Comparison of ENCODE assay signal across 8 cellular contexts in genomic region chr19:4969772-4970531, GRCh38. TPM values are rescaled to one million over a fixed set of nuclear protein-coding genes. Genes with fewer than 3 reads are reported as not detected.
DNase-seq lines count a peak whose midpoint lies in the region; ATAC-seq and TF ChIP-seq lines count a peak whose summit lies in the region.

No MANE protein-coding gene starts in this region.

- H3K27me3 Mint-ChIP-seq in natural killer cell treated with Interleukin-12 subunit alpha and Interleukin-12 subunit beta and Interleukin-15 and Interleukin-18, amount 100 ng/mL, for 72 hours: no peaks in the 10 kb centered on the region

- H3K27ac Mint-ChIP-seq in natural killer cell treated with Interleukin-12 subunit alpha and Interleukin-12 subunit beta and Interleukin-15 and Interleukin-18, amount 100 ng/mL, for 72 hours: peak overlapping the region; percentile 76 to 94

- ATAC-seq in natural killer cell treated with Interleukin-12 subunit alpha and Interleukin-12 subunit beta and Interleukin-15 and Interleukin-18, amount 100 ng/mL, for 72 hours: no peak
- no peak for ATAC-seq in GM21447 (IDR thresholded peaks at IDR 0.05; ENCODE audit: unreplicated experiment)

- H3K4me3 ChIP-seq in right atrium auricular region (peak overlapping the region; percentile 61 to 71), duodenal mucosa (ENCODE audit: low read depth in 1 of 2, low read length in 2 of 2) (peak overlapping the region; percentile 70 to 75)

- TF ChIP-seq CTCF in right atrium auricular region (IDR thresholded peaks at IDR 0.05): no peak

- peak overlapping the region; percentile 96 for H3K4me3 Mint-ChIP-seq in natural killer cell treated with Interleukin-12 subunit alpha and Interleukin-12 subunit beta and Interleukin-15 and Interleukin-18, amount 100 ng/mL, for 72 hours

- no peaks in the 10 kb centered on the region for H3K36me3 ChIP-seq in right atrium auricular region
- H3K36me3 ChIP-seq in duodenal mucosa (ENCODE audit: control insufficient read depth in 1 of 2, insufficient read depth in 2 of 2, low read length in 2 of 2): no peaks in the 10 kb centered on the region

- no peaks in the 10 kb centered on the region for H3K36me3 Mint-ChIP-seq in natural killer cell treated with Interleukin-12 subunit alpha and Interleukin-12 subunit beta and Interleukin-15 and Interleukin-18, amount 100 ng/mL, for 72 hours

- H3K4me1 Mint-ChIP-seq in natural killer cell treated with Interleukin-12 subunit alpha and Interleukin-12 subunit beta and Interleukin-15 and Interleukin-18, amount 100 ng/mL, for 72 hours (ENCODE audit: low read depth in 2 of 2): peaks cover 32% of the 10 kb centered on the region in 2 donors

- H3K9me3 ChIP-seq in right atrium auricular region (no peaks in the 10 kb centered on the region), duodenal mucosa (ENCODE audit: control insufficient read depth in 1 of 2, low read length in 2 of 2) (no peaks in the 10 kb centered on the region)

- peak overlapping the region; percentile 69 to 82 for H3K27ac ChIP-seq in right atrium auricular region
- no peak overlapping the region for H3K27ac ChIP-seq in duodenal mucosa (ENCODE audit: low read depth, low read length)

- H3K4me1 ChIP-seq in right atrium auricular region: peaks cover 0 to 52% of the 10 kb centered on the region in 2 donors
- H3K4me1 ChIP-seq in duodenal mucosa (ENCODE audit: control insufficient read depth in 1 of 2, insufficient read depth in 2 of 2, low read length in 2 of 2): peaks cover 37 to 38% of the 10 kb centered on the region in 2 donors

- DNase-seq in right atrium auricular region (ENCODE audit: low spot score) (no peak), cardiac septum (ENCODE audit: low spot score) (no peak), RPMI8226 (peak; percentile 64), NCI-H1105 (lab: John Stamatoyannopoulos, UW) (no peak), SK-N-DZ (ENCODE audit: low spot score) (no peak)
- DNase-seq in natural killer cell treated with Interleukin-12 subunit alpha and Interleukin-12 subunit beta and Interleukin-15 and Interleukin-18, amount 100 ng/mL, for 72 hours (ENCODE audit: low spot score): peak; percentile 62

- H3K27me3 ChIP-seq in right atrium auricular region (no peaks in the 10 kb centered on the region), duodenal mucosa (ENCODE audit: control insufficient read depth in 1 of 2, insufficient read depth in 2 of 2, low read length in 2 of 2) (no peaks in the 10 kb centered on the region)

- intact Hi-C loops in cardiac septum (cut with DNase I): loop anchor here (5.0 kb wide), 2 partner anchors 62 to 103 kb away; partner anchors contain the start of gene PLIN3

- no peaks in the 10 kb centered on the region for H3K9me3 Mint-ChIP-seq in natural killer cell treated with Interleukin-12 subunit alpha and Interleukin-12 subunit beta and Interleukin-15 and Interleukin-18, amount 100 ng/mL, for 72 hours

- H3K9ac ChIP-seq in duodenal mucosa (ENCODE audit: low read depth in 1 of 2, low read length in 2 of 2): peak overlapping the region; percentile 58 to 66

RNA-seq across cellular contexts. Expression of gene KDM4B, which starts 1.0 kb away (rescaled TPM):
- total RNA-seq in right atrium auricular region (10 to 100 TPM; 17.6 to 26.0 TPM), cardiac septum (27.6 TPM)
- 10 to 100 TPM; 57.0 to 63.1 TPM for total RNA-seq in natural killer cell treated with Interleukin-12 subunit alpha and Interleukin-12 subunit beta and Interleukin-15 and Interleukin-18, amount 100 ng/mL, for 72 hours
- polyA plus RNA-seq in SK-N-DZ (2014; cell fraction: cytosol; rRNA removed): 7.0 and 7.5 TPM in 2 replicates
- polyA plus RNA-seq in SK-N-DZ (2014; cell fraction: nucleus; rRNA removed): 8.3 and 11.3 TPM in 2 replicates

Comparison
In these comparisons a context has a peak if more than half of its experiments do, and no peak if none do; other contexts are left out.
1. DNase-seq: peak in RPMI8226 (single experiment) and natural killer cell treated with Interleukin-12 subunit alpha and Interleukin-12 subunit beta and Interleukin-15 and Interleukin-18, amount 100 ng/mL, for 72 hours (single experiment); none in right atrium auricular region (single experiment), cardiac septum (single experiment), NCI-H1105 (single experiment) and SK-N-DZ (single experiment).